In the genomic region with DNA sequence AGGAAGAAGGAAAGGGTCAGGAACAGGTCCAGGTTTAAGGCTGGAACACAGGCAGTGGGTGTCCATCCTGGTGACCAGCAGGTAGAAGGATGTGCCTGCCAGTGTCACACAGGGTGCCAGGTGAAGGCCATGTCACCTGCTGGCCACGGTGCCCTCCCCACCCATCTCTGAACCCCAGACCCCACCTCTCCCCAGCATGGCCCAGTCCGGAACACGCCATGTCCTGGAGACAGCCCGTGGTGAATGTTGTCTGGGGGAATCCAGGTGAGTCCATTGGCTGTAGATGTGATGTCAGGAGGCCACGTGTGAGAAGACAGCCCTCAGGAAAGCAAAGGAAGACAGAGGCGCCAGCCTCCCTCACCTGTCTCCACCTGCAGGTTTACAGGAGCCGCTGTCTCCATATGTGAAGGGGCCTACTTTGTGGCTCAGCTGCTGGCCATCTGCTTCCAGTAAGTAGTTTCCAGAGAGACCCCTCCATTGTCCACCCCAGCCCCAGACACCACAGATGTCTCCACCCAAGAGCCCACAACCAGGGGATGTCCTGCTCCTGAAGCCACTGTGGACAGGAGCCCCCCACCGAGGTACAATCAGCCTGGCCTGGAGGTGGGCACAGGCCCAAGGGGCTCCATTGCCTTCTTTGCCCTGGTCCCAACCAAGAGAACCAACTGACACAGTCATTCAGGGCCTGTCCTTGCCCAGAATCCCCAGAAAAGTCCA, we compare ENCODE assay signal across 1 cellular context.
TF ChIP-seq lines count a peak whose summit lies in the region.

No MANE protein-coding gene starts in this region.

TF ChIP-seq in IMR-90, 13 proteins besides CTCF, POLR2A, EP300 and RAD21:
- no peak for TF ChIP-seq NFE2L2 (IDR thresholded peaks at IDR 0.05; ENCODE audit: low read depth, low read length)
- TF ChIP-seq, protein P1, sequence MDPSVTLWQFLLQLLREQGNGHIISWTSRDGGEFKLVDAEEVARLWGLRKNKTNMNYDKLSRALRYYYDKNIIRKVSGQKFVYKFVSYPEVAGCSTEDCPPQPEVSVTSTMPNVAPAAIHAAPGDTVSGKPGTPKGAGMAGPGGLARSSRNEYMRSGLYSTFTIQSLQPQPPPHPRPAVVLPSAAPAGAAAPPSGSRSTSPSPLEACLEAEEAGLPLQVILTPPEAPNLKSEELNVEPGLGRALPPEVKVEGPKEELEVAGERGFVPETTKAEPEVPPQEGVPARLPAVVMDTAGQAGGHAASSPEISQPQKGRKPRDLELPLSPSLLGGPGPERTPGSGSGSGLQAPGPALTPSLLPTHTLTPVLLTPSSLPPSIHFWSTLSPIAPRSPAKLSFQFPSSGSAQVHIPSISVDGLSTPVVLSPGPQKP (IDR thresholded peaks at IDR 0.05; ENCODE audit: borderline replicate concordance, low read depth, low read length): no peak
- TF ChIP-seq CHD1 (IDR thresholded peaks at IDR 0.05; ENCODE audit: low read depth, low read length): no peak
- no peak for TF ChIP-seq MAFK (IDR thresholded peaks at IDR 0.05; ENCODE audit: low read depth, low read length)
- TF ChIP-seq RFX5 (IDR thresholded peaks at IDR 0.05; ENCODE audit: low read depth, low read length): no peak
- TF ChIP-seq FOS (IDR thresholded peaks at IDR 0.05; ENCODE audit: low read depth, low read length): no peak
- TF ChIP-seq SMC3 (IDR thresholded peaks at IDR 0.05; ENCODE audit: low read depth, low read length): no peak
- TF ChIP-seq CEBPB (IDR thresholded peaks at IDR 0.05; ENCODE audit: low read depth, low read length): no peak
- no peak for TF ChIP-seq MXI1 (IDR thresholded peaks at IDR 0.05; ENCODE audit: borderline replicate concordance, low read depth, low read length)
- no peak for TF ChIP-seq USF2 (IDR thresholded peaks at IDR 0.05; ENCODE audit: low read depth, low read length)
- TF ChIP-seq MAZ (IDR thresholded peaks at IDR 0.05; ENCODE audit: borderline replicate concordance, low read depth, low read length): no peak
- no peak for TF ChIP-seq BHLHE40 (IDR thresholded peaks at IDR 0.05; ENCODE audit: low read depth, low read length)
- TF ChIP-seq RCOR1 (IDR thresholded peaks at IDR 0.05; ENCODE audit: insufficient replicate concordance, low read length): no peak
